1 cellular context compared by ENCODE assay signal in the genomic region with DNA sequence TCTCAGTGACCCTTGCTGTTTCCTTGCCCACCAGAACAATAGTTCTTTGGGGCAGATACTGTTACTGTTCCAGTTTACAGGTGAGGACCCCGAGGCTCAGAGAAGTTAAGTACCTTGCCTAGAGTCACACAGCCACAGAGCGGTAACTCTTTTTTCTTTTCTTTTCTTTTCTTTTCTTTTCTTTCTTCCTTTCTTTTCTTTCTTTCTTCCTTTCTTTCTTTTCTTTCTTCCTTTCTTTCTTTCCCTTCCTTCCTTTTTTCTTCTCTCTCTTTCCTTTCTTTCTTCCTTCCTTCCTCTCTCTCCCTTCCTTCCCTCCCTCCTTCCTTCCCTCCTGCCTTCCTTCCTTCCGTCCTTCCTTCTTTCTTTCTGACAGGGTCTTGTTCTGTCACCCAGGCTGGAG.
TF ChIP-seq lines count a peak whose summit lies in the region.

No MANE protein-coding gene starts in this region.

TF ChIP-seq in liver, 16 proteins besides CTCF, POLR2A, EP300 and RAD21:
- TF ChIP-seq HNF4A (conservative IDR thresholded peaks at IDR 0.05): no peak
- no peak for TF ChIP-seq YY1 (IDR thresholded peaks at IDR 0.05)
- TF ChIP-seq, protein P1, sequence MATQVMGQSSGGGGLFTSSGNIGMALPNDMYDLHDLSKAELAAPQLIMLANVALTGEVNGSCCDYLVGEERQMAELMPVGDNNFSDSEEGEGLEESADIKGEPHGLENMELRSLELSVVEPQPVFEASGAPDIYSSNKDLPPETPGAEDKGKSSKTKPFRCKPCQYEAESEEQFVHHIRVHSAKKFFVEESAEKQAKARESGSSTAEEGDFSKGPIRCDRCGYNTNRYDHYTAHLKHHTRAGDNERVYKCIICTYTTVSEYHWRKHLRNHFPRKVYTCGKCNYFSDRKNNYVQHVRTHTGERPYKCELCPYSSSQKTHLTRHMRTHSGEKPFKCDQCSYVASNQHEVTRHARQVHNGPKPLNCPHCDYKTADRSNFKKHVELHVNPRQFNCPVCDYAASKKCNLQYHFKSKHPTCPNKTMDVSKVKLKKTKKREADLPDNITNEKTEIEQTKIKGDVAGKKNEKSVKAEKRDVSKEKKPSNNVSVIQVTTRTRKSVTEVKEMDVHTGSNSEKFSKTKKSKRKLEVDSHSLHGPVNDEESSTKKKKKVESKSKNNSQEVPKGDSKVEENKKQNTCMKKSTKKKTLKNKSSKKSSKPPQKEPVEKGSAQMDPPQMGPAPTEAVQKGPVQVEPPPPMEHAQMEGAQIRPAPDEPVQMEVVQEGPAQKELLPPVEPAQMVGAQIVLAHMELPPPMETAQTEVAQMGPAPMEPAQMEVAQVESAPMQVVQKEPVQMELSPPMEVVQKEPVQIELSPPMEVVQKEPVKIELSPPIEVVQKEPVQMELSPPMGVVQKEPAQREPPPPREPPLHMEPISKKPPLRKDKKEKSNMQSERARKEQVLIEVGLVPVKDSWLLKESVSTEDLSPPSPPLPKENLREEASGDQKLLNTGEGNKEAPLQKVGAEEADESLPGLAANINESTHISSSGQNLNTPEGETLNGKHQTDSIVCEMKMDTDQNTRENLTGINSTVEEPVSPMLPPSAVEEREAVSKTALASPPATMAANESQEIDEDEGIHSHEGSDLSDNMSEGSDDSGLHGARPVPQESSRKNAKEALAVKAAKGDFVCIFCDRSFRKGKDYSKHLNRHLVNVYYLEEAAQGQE (IDR thresholded peaks at IDR 0.05): no peak
- no peak for TF ChIP-seq TAF1 (conservative IDR thresholded peaks at IDR 0.05)
- TF ChIP-seq, protein P2, sequence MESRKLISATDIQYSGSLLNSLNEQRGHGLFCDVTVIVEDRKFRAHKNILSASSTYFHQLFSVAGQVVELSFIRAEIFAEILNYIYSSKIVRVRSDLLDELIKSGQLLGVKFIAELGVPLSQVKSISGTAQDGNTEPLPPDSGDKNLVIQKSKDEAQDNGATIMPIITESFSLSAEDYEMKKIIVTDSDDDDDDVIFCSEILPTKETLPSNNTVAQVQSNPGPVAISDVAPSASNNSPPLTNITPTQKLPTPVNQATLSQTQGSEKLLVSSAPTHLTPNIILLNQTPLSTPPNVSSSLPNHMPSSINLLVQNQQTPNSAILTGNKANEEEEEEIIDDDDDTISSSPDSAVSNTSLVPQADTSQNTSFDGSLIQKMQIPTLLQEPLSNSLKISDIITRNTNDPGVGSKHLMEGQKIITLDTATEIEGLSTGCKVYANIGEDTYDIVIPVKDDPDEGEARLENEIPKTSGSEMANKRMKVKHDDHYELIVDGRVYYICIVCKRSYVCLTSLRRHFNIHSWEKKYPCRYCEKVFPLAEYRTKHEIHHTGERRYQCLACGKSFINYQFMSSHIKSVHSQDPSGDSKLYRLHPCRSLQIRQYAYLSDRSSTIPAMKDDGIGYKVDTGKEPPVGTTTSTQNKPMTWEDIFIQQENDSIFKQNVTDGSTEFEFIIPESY (IDR thresholded peaks at IDR 0.05): no peak
- no peak for TF ChIP-seq NR2F2 (IDR thresholded peaks at IDR 0.05)
- TF ChIP-seq, protein P3, sequence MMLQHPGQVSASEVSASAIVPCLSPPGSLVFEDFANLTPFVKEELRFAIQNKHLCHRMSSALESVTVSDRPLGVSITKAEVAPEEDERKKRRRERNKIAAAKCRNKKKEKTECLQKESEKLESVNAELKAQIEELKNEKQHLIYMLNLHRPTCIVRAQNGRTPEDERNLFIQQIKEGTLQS (IDR thresholded peaks at IDR 0.05): no peak
- TF ChIP-seq EGR1 (IDR thresholded peaks at IDR 0.05; ENCODE audit: low read depth in 2 of 2): no peak
- TF ChIP-seq MAX (IDR thresholded peaks at IDR 0.05): no peak
- no peak for TF ChIP-seq HNF4G (IDR thresholded peaks at IDR 0.05)
- no peak for TF ChIP-seq SP1 (IDR thresholded peaks at IDR 0.05)
- TF ChIP-seq FOXA1 (IDR thresholded peaks at IDR 0.05): no peak
- TF ChIP-seq FOXA2 (IDR thresholded peaks at IDR 0.05): no peak
- TF ChIP-seq JUND (IDR thresholded peaks at IDR 0.05): no peak
- TF ChIP-seq RXRA (IDR thresholded peaks at IDR 0.05): no peak
- TF ChIP-seq GABPA (IDR thresholded peaks at IDR 0.05 in 1 of 2, conservative IDR thresholded peaks at IDR 0.05 in 1 of 2): no peak
